ENCODE assay signal across 22 cellular contexts in the genomic region with DNA sequence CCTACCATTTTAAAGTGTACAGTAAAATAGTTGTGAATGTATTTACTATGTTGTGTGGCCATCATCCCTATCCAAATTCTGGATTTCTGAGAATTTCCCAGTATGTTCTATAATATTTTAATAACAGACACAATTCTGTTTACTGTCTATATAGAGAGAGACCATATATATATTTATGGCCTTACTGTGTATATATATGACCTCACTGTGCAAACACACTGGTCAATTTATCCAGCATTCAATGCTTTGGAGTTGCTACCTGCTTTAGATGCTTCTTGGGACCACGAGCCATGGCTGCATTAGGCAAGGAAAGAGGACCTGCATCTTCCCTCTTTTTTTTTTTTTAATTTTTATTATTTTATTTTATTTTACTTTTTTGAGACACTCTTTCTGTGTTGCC.
"Had no signal": no experiment of that assay in that cellular context is flagged by ENCODE, and none has a peak within 500 bp of the region (broad histone marks: within the 10 kb centered on the region; RNA-seq: fewer than 3 reads in every experiment).

No MANE protein-coding gene starts in this region.

- H3K27me3 ChIP-seq: adrenal gland, ascending aorta, brain microvascular endothelial cell, neural progenitor cell, right lobe of liver, testis, upper lobe of left lung had no signal

- H3K36me3 Mint-ChIP-seq: activated naive CD8-positive, alpha-beta T cell; naive thymus-derived CD8-positive, alpha-beta T cell; stimulated activated effector memory CD8-positive, alpha-beta T cell treated with anti-CD3 and anti-CD28 coated beads, Interleukin-12 subunit alpha, Interleukin-12 subunit beta, amount 100 ng/mL, for 72 hours had no signal

- H3K36me3 ChIP-seq: adrenal gland, ascending aorta, brain microvascular endothelial cell, neural progenitor cell, right lobe of liver, upper lobe of left lung had no signal

- H3K4me1 ChIP-seq: neural progenitor cell, right lobe of liver, testis had no signal

- DNase-seq: activated CD4-positive, alpha-beta T cell treated with anti-CD3 and anti-CD28 coated beads, Interleukin-2, amount 10 ng/mL, durations not matched to agents 7 days and 5 days; activated CD8-positive, alpha-beta T cell treated with anti-CD3 and anti-CD28 coated beads, Interleukin-2, amount 10 ng/mL, durations not matched to agents 7 days and 5 days; adrenal gland; brain microvascular endothelial cell; central memory CD4-positive, alpha-beta T cell; effector memory CD4-positive, alpha-beta T cell; glutamatergic neuron; hippocampal formation; naive thymus-derived CD8-positive, alpha-beta T cell; posterior cingulate gyrus; right lobe of liver; stimulated activated CD4-positive, alpha-beta T cell treated with anti-CD3 and anti-CD28 coated beads, Interleukin-2, amount 100 ng/mL, for 24 hours; testis; upper lobe of left lung had no signal

- H3K4me3 Mint-ChIP-seq: activated CD4-positive, alpha-beta T cell treated with anti-CD3 and anti-CD28 coated beads, Interleukin-2, amount 10 ng/mL, durations not matched to agents 7 days and 5 days; activated CD8-positive, alpha-beta T cell treated with anti-CD3 and anti-CD28 coated beads, Interleukin-2, amount 10 ng/mL, durations not matched to agents 7 days and 5 days; activated naive CD8-positive, alpha-beta T cell; activated T-helper 17 cell treated with anti-CD3 and anti-CD28 coated beads, Interleukin-2, amount 50 U/mL, for 72 hours; neural progenitor cell; stimulated activated effector memory CD8-positive, alpha-beta T cell treated with anti-CD3 and anti-CD28 coated beads, Interleukin-12 subunit alpha, Interleukin-12 subunit beta, amount 100 ng/mL, for 72 hours had no signal

- H3K27ac ChIP-seq: brain microvascular endothelial cell, neural progenitor cell, right lobe of liver, testis had no signal

- H3K9ac ChIP-seq: neural progenitor cell had no signal

- H2AFZ ChIP-seq: neural progenitor cell had no signal

- ATAC-seq: activated CD4-positive, CD25-positive, alpha-beta regulatory T cell treated with anti-CD3 and anti-CD28 coated beads, Interleukin-2, amount 50 U/mL, for 24 hours; activated CD8-positive, alpha-beta T cell treated with anti-CD3 and anti-CD28 coated beads, Interleukin-2, amount 10 ng/mL, durations not matched to agents 7 days and 5 days; activated T-helper 17 cell treated with anti-CD3 and anti-CD28 coated beads, Interleukin-2, amount 50 U/mL, for 72 hours; esophagus mucosa; naive thymus-derived CD8-positive, alpha-beta T cell; stimulated activated effector memory CD8-positive, alpha-beta T cell treated with anti-CD3 and anti-CD28 coated beads, Interleukin-12 subunit alpha, Interleukin-12 subunit beta, amount 100 ng/mL, for 72 hours had no signal

- H3K9me3 ChIP-seq: adrenal gland, ascending aorta, right lobe of liver, testis, upper lobe of left lung had no signal

- H3K27me3 Mint-ChIP-seq: activated CD4-positive, alpha-beta T cell treated with anti-CD3 and anti-CD28 coated beads, Interleukin-2, amount 10 ng/mL, durations not matched to agents 7 days and 5 days; activated naive CD8-positive, alpha-beta T cell; activated T-helper 17 cell treated with anti-CD3 and anti-CD28 coated beads, Interleukin-2, amount 50 U/mL, for 72 hours; naive thymus-derived CD8-positive, alpha-beta T cell had no signal

- H3K9me3 Mint-ChIP-seq: activated T-helper 17 cell treated with anti-CD3 and anti-CD28 coated beads, Interleukin-2, amount 50 U/mL, for 72 hours; naive thymus-derived CD8-positive, alpha-beta T cell; neural progenitor cell; stimulated activated effector memory CD8-positive, alpha-beta T cell treated with anti-CD3 and anti-CD28 coated beads, Interleukin-12 subunit alpha, Interleukin-12 subunit beta, amount 100 ng/mL, for 72 hours had no signal

- H3K27ac Mint-ChIP-seq: activated CD8-positive, alpha-beta T cell treated with anti-CD3 and anti-CD28 coated beads, Interleukin-2, amount 10 ng/mL, durations not matched to agents 7 days and 5 days; activated naive CD8-positive, alpha-beta T cell; activated T-helper 17 cell treated with anti-CD3 and anti-CD28 coated beads, Interleukin-2, amount 50 U/mL, for 72 hours; neural progenitor cell; stimulated activated effector memory CD8-positive, alpha-beta T cell treated with anti-CD3 and anti-CD28 coated beads, Interleukin-12 subunit alpha, Interleukin-12 subunit beta, amount 100 ng/mL, for 72 hours had no signal

- H3K4me2 ChIP-seq: neural progenitor cell had no signal

- H3K4me3 ChIP-seq: adrenal gland, ascending aorta, neural progenitor cell, right lobe of liver, skin epidermis, testis, upper lobe of left lung had no signal
